18 cellular contexts compared by ENCODE assay signal in the genomic region with DNA sequence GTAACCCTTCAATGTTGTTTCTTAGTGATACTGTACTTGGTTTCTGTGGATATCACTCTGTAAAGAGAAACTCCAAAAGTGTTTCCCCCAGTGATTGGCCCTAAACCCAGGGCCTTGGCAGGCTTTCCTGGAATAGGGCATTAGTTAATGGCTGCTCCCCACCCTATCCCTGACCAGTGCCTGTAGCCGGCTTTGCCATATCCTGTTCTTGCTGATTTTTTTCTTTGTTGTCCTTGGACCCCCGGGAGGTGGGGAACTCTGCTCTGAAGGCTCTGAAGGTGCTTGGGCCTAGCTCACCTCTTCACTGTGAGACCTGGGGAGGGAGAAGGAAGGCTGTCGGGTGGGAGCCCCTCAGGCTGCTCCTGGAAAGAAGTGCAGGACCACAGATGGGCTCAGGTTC.
DNase-seq lines count a peak whose midpoint lies in the region; ATAC-seq and TF ChIP-seq lines count a peak whose summit lies in the region.
"Had no signal": no experiment of that assay in that cellular context is flagged by ENCODE, and none has a peak within 500 bp of the region (broad histone marks: within the 10 kb centered on the region; RNA-seq: fewer than 3 reads in every experiment).

No MANE protein-coding gene starts in this region.

- H3K18ac ChIP-seq in trophoblast cell (ENCODE audit: low read length): no peak overlapping the region

- no peak overlapping the region for H3K23ac ChIP-seq in trophoblast cell (ENCODE audit: low read length)

- no peak overlapping the region for H2BK5ac ChIP-seq in trophoblast cell (ENCODE audit: low read depth, low read length, poor library complexity)

- no peaks in the 10 kb centered on the region for H3K79me1 ChIP-seq in trophoblast cell (ENCODE audit: low read length)

- no peak overlapping the region for H3K9ac ChIP-seq in trophoblast cell (ENCODE audit: low read length)
- H3K9ac ChIP-seq: parathyroid adenoma had no signal

- peaks cover 15% of the 10 kb centered on the region for H3K79me2 ChIP-seq in trophoblast cell (ENCODE audit: control insufficient read depth, insufficient read depth, low read length, poor library complexity)
- H3K79me2 ChIP-seq: parathyroid adenoma had no signal

- no peaks in the 10 kb centered on the region for H3K36me3 ChIP-seq in ascending aorta
- H3K36me3 ChIP-seq in trophoblast cell (ENCODE audit: control insufficient read depth in 1 of 2, insufficient read depth in 2 of 2, low read length in 2 of 2): peaks cover 28 to 47% of the 10 kb centered on the region in 2 experiments
- no peaks in the 10 kb centered on the region for H3K36me3 ChIP-seq in tibial nerve

- no peak overlapping the region for H3K14ac ChIP-seq in trophoblast cell (ENCODE audit: low read length)

- H3K27me3 ChIP-seq in ascending aorta: no peaks in the 10 kb centered on the region
- no peaks in the 10 kb centered on the region for H3K27me3 ChIP-seq in trophoblast cell (ENCODE audit: insufficient read depth, low read length)
- no peaks in the 10 kb centered on the region for H3K27me3 ChIP-seq in tibial nerve

- WGBS in trophoblast cell (ENCODE audit: extremely low coverage, insufficient coverage, insufficient read length): no CpG with 5 or more reads among the region's 3 CpGs
- WGBS in tibial nerve, 2 donors: 31 to 50% methylated on average over 3 of the region's 3 CpGs

- H4K91ac ChIP-seq in trophoblast cell (ENCODE audit: low read depth, low read length): no peak overlapping the region

- peak overlapping the region; percentile 91 to 97 for H3K27ac ChIP-seq in ascending aorta
- H3K27ac ChIP-seq in trophoblast cell (ENCODE audit: low read depth, low read length): no peak overlapping the region
- peak overlapping the region; percentile 90 to 98 (median 94) for H3K27ac ChIP-seq in tibial nerve
- H3K27ac ChIP-seq: parathyroid adenoma, SK-N-MC had no signal

- DNase-seq in ascending aorta (ENCODE audit: low spot score in 2 of 2) (peak in 1 of 2 donors; percentile 77), Right ventricle myocardium superior (peak; percentile 63), trophoblast cell (no peak), tibial nerve (ENCODE audit: low spot score in 2 of 2) (no peak)
- DNase-seq in activated CD4-positive, alpha-beta T cell treated with anti-CD3 and anti-CD28 coated beads, Interleukin-2, amount 50 U/mL, for 48 hours: no peak
- DNase-seq: activated CD4-positive, alpha-beta T cell treated with anti-CD3 and anti-CD28 coated beads for 1 hour; activated CD8-positive, alpha-beta memory T cell treated with anti-CD3 and anti-CD28 coated beads, Interleukin-2, amount 50 U/mL, for 4 hours; hippocampal formation; left colon; NCI-H187 treated with DMSO at 0.1 percent for 48 hours; NCI-H524; PC-3; T-helper 9 cell had no signal

- H3K4ac ChIP-seq in trophoblast cell (ENCODE audit: low read depth, low read length): peak overlapping the region; percentile 16

- no peak for TF ChIP-seq EP300 in tibial nerve (IDR thresholded peaks at IDR 0.05)

- H2AFZ ChIP-seq in trophoblast cell (ENCODE audit: insufficient read depth, low read length, poor library complexity): no peak overlapping the region
- H2AFZ ChIP-seq: parathyroid adenoma had no signal

- H2BK12ac ChIP-seq in trophoblast cell (ENCODE audit: low read length): no peak overlapping the region

- H3K9me3 ChIP-seq in ascending aorta (no peaks in the 10 kb centered on the region), trophoblast cell (ENCODE audit: insufficient read depth, low read depth, low read length) (no peaks in the 10 kb centered on the region), tibial nerve (no peaks in the 10 kb centered on the region)

- no peak overlapping the region for H3K4me2 ChIP-seq in trophoblast cell (ENCODE audit: low read length)

- no peak overlapping the region for H2BK120ac ChIP-seq in trophoblast cell (ENCODE audit: insufficient read depth, low read length, poor library complexity)

- ATAC-seq in Right ventricle myocardium superior (ENCODE audit: poor library complexity) (no peak), HG03135 (IDR thresholded peaks at IDR 0.05; ENCODE audit: unreplicated experiment) (no peak), GM18519 (IDR thresholded peaks at IDR 0.05; ENCODE audit: low FRiP score, unreplicated experiment) (no peak), HG02798 (IDR thresholded peaks at IDR 0.05; ENCODE audit: poor library complexity, unreplicated experiment) (no peak)
- ATAC-seq: left colon, PC-3 had no signal

- H3K4me1 ChIP-seq in ascending aorta (peaks cover 11 to 58% of the 10 kb centered on the region in 2 donors), trophoblast cell (ENCODE audit: control insufficient read depth in 1 of 2, insufficient read depth in 2 of 2, low read length in 2 of 2) (peaks cover 11 to 16% of the 10 kb centered on the region in 2 experiments), tibial nerve (peaks cover 0 to 95% (median 48%) of the 10 kb centered on the region in 4 donors)

- intact Hi-C loops in ascending aorta (cut with DNase I) (no loop called here), Right ventricle myocardium superior (cut with DNase I) (no loop called here)

- H4K8ac ChIP-seq in trophoblast cell (ENCODE audit: low read depth, low read length): no peak overlapping the region

- no peak overlapping the region for H4K12ac ChIP-seq in trophoblast cell (ENCODE audit: low read depth, low read length)

- H3K4me3 ChIP-seq in ascending aorta: peak overlapping the region; percentile 35 to 73
- H3K4me3 ChIP-seq in trophoblast cell (ENCODE audit: low read depth, low read length): no peak overlapping the region
- peak overlapping the region in 2 of 4 donors; percentile 2 to 60 for H3K4me3 ChIP-seq in tibial nerve
- H3K4me3 ChIP-seq: SK-N-MC had no signal

- no peak for TF ChIP-seq POLR2A in tibial nerve (IDR thresholded peaks at IDR 0.05)

- TF ChIP-seq CTCF in ascending aorta (IDR thresholded peaks at IDR 0.05) (no peak), tibial nerve (IDR thresholded peaks at IDR 0.05) (no peak)

- no peak overlapping the region for H2AK5ac ChIP-seq in trophoblast cell (ENCODE audit: low read length)
